In genomic region chr6:52514514-52514913, GRCh38 we compare ENCODE assay signal across 8 cellular contexts.
DNase-seq lines count a peak whose midpoint lies in the region; ATAC-seq and TF ChIP-seq lines count a peak whose summit lies in the region.

No MANE protein-coding gene starts in this region.

- peak overlapping the region; percentile 80 for H3K9ac ChIP-seq in GM23248
- peak overlapping the region; percentile 79 for H3K9ac ChIP-seq in skeletal muscle satellite cell (ENCODE audit: low read depth, low read length)

- peak; percentile 90 for DNase-seq in GM23248
- DNase-seq in SJSA1 (ENCODE audit: low read depth in 1 of 2, low spot score in 2 of 2): no peak
- DNase-seq in glomerular visceral epithelial cell (ENCODE audit: extremely low spot score): peak; percentile 73
- DNase-seq in coronary artery (ENCODE audit: low spot score): no peak
- DNase-seq in NCI-H345 treated with DMSO at 0.1 percent for 48 hours (lab: John Stamatoyannopoulos, UW; ENCODE audit: unreplicated experiment): no peak
- no peak for DNase-seq in SKM-1 treated with dmso at 0.1 percent for 144 hours (lab: John Stamatoyannopoulos, UW; ENCODE audit: unreplicated experiment)

- peaks cover 73% of the 10 kb centered on the region for H3K79me2 ChIP-seq in GM23248 (ENCODE audit: insufficient read depth)

- H2AFZ ChIP-seq in GM23248: no peak overlapping the region

- WGBS in GM23248 (ENCODE audit: low coverage in 1 of 2, low lambda C conversion rate in 2 of 2, missing lambda C conversion rate in 2 of 2), 2 experiments: 1 to 4% methylated on average over 7 of the region's 7 CpGs

- in situ Hi-C loops in GM23248 (cut with MboI): no loop called here

- H3K36me3 ChIP-seq in GM23248 (ENCODE audit: low read depth): peaks cover 60% of the 10 kb centered on the region
- H3K36me3 ChIP-seq in SJSA1: peaks cover 88% of the 10 kb centered on the region
- H3K36me3 ChIP-seq in skeletal muscle satellite cell (ENCODE audit: insufficient read depth, low read length): peaks cover 89% of the 10 kb centered on the region

- H3K4me2 ChIP-seq in GM23248 (ENCODE audit: unreplicated experiment) (peak overlapping the region; percentile 6), skeletal muscle satellite cell (ENCODE audit: low read length) (no peak overlapping the region)

- H3K4me3 ChIP-seq in GM23248 (no peak overlapping the region), SJSA1 (no peak overlapping the region), skeletal muscle satellite cell (ENCODE audit: low read length) (no peak overlapping the region), coronary artery (no peak overlapping the region)

- TF ChIP-seq CTCF in coronary artery (IDR thresholded peaks at IDR 0.05): no peak

- peaks cover 95% of the 10 kb centered on the region for H3F3A ChIP-seq in GM23248 (ENCODE audit: insufficient read depth)

- H4K20me1 ChIP-seq in GM23248 (ENCODE audit: insufficient read depth): no peaks in the 10 kb centered on the region

- H3K27ac ChIP-seq in GM23248 (peak overlapping the region; percentile 98), SJSA1 (peak overlapping the region; percentile 17), coronary artery (peak overlapping the region in 1 of 2 donors; percentile 92)

- H3K9me3 ChIP-seq in GM23248 (ENCODE audit: low read depth): no peaks in the 10 kb centered on the region
- H3K9me3 ChIP-seq in SJSA1 (replicated peaks): no peaks in the 10 kb centered on the region
- H3K9me3 ChIP-seq in skeletal muscle satellite cell (replicated peaks; ENCODE audit: low read length): no peaks in the 10 kb centered on the region

- no peak for ATAC-seq in HG02884 (IDR thresholded peaks at IDR 0.05; ENCODE audit: unreplicated experiment)

- H3K27me3 ChIP-seq in GM23248 (replicated peaks; ENCODE audit: insufficient read depth): no peaks in the 10 kb centered on the region
- no peaks in the 10 kb centered on the region for H3K27me3 ChIP-seq in SJSA1 (replicated peaks)
- no peaks in the 10 kb centered on the region for H3K27me3 ChIP-seq in skeletal muscle satellite cell (ENCODE audit: control insufficient read depth, insufficient read depth, low read length)

- H3K9me2 ChIP-seq in GM23248 (ENCODE audit: insufficient read depth): no peaks in the 10 kb centered on the region

- H3K4me1 ChIP-seq in GM23248 (ENCODE audit: insufficient read depth) (peaks cover 98% of the 10 kb centered on the region), SJSA1 (replicated peaks) (peaks cover 98% of the 10 kb centered on the region), skeletal muscle satellite cell (ENCODE audit: control insufficient read depth, insufficient read depth, low read length) (peaks cover 99% of the 10 kb centered on the region)

Comparison
In these comparisons a context has a peak if more than half of its experiments do, and no peak if none do; other contexts are left out.
1. DNase-seq: peak in GM23248 (single experiment) and glomerular visceral epithelial cell (single experiment); none in SJSA1 (0 of 2), coronary artery (single experiment), NCI-H345 treated with DMSO at 0.1 percent for 48 hours (single experiment) and SKM-1 treated with dmso at 0.1 percent for 144 hours (single experiment).